7 cellular contexts compared by ENCODE assay signal in genomic region chr20:22734946-22735647, GRCh38.
A peak's percentile ranks its signal among the peaks of the same experiment; 100 is the strongest.
DNase-seq lines count a peak whose midpoint lies in the region; TF ChIP-seq lines count a peak whose summit lies in the region.
"Not testable (repeated sequence)": the region's sequence is repeated elsewhere in the genome, so short reads cannot be mapped to it uniquely, and the experiment has no call there.

No MANE protein-coding gene starts in this region.

- H3K18ac ChIP-seq in mesenchymal stem cell (ENCODE audit: low read depth in 1 of 2, low read length in 2 of 2): not testable (repeated sequence)

- H2BK15ac ChIP-seq in mesenchymal stem cell (ENCODE audit: low read depth, poor library complexity, severe bottlenecking): not testable (repeated sequence)

- DNase-seq in DMS53 (lab: John Stamatoyannopoulos, UW): peak; percentile 67
- peak in 2 of 3 experiments; percentile 3 to 35 for DNase-seq in NCI-H1417 (lab: John Stamatoyannopoulos, UW)
- DNase-seq in RKO (ENCODE audit: low spot score): peak; percentile 20
- peak in 5 of 7 donors; percentile 24 to 59 (median 46) for DNase-seq in adrenal gland
- not testable (repeated sequence) for DNase-seq in fibroblast of villous mesenchyme (ENCODE audit: low read depth)
- DNase-seq in mesenchymal stem cell: peak; percentile 26

- H3K4me3 ChIP-seq in HEK293 (ENCODE audit: low read depth, low read length); adrenal gland; fibroblast of villous mesenchyme (ENCODE audit: low read depth, low read length); mesenchymal stem cell (ENCODE audit: insufficient read depth in 1 of 2, low read depth in 1 of 2, low read length in 2 of 2): not testable (repeated sequence)

- not testable (repeated sequence) for H3K79me1 ChIP-seq in mesenchymal stem cell (replicated peaks; ENCODE audit: low read length, poor library complexity, severe bottlenecking)

- not testable (repeated sequence) for H2AFZ ChIP-seq in mesenchymal stem cell (ENCODE audit: low read depth, low read length)

- H3K23ac ChIP-seq in mesenchymal stem cell (ENCODE audit: low read length in 2 of 2): not testable (repeated sequence)

- H3K9me3 ChIP-seq in HEK293 (ENCODE audit: control insufficient read depth, insufficient read depth, low read depth, low read length); adrenal gland (replicated peaks in 1 of 3); mesenchymal stem cell (ENCODE audit: control insufficient read depth, low read length): not testable (repeated sequence)

- not testable (repeated sequence) for TF ChIP-seq CTCF in HEK293 (tag by site-specific recombination; IDR thresholded peaks at IDR 0.05)
- TF ChIP-seq CTCF in adrenal gland (IDR thresholded peaks at IDR 0.05): peak; percentile 28 to 50 (median 36)
- TF ChIP-seq CTCF in fibroblast of villous mesenchyme (IDR thresholded peaks at IDR 0.05; ENCODE audit: insufficient read depth, low read depth, low read length): peak; percentile 51

- H3K4me2 ChIP-seq in mesenchymal stem cell (ENCODE audit: low read length, poor library complexity, severe bottlenecking): not testable (repeated sequence)

- WGBS in adrenal gland, 4 donors: 72 to 86% (median 80%) methylated on average over 1 to 9 of the region's 9 CpGs
- WGBS in mesenchymal stem cell: 73% methylated on average over 9 of the region's 9 CpGs

- H3K36me3 ChIP-seq in HEK293 (ENCODE audit: control insufficient read depth in 2 of 2, insufficient read depth in 1 of 2, low read length in 2 of 2); adrenal gland (replicated peaks in 1 of 2); mesenchymal stem cell (ENCODE audit: control insufficient read depth in 1 of 2, insufficient read depth in 2 of 2, low read depth in 1 of 2, low read length in 2 of 2): not testable (repeated sequence)

- not testable (repeated sequence) for H4K8ac ChIP-seq in mesenchymal stem cell (ENCODE audit: low read length)

- H2BK12ac ChIP-seq in mesenchymal stem cell (ENCODE audit: low read length in 2 of 2): not testable (repeated sequence)

- H3K27me3 ChIP-seq in adrenal gland; mesenchymal stem cell (ENCODE audit: control insufficient read depth in 1 of 2, insufficient read depth in 1 of 2, low read length in 2 of 2): not testable (repeated sequence)

- H2AK5ac ChIP-seq in mesenchymal stem cell (ENCODE audit: low read length, severe bottlenecking): not testable (repeated sequence)

- not testable (repeated sequence) for H2BK120ac ChIP-seq in mesenchymal stem cell (ENCODE audit: low read depth, low read length)

- H4K91ac ChIP-seq in mesenchymal stem cell (ENCODE audit: low read length): not testable (repeated sequence)

- H3K27ac ChIP-seq in HEK293 (ENCODE audit: extremely low read depth, low read depth, low read length); adrenal gland; mesenchymal stem cell (ENCODE audit: low read length, poor library complexity, severe bottlenecking): not testable (repeated sequence)

- H3K14ac ChIP-seq in mesenchymal stem cell (ENCODE audit: low read length in 2 of 2): not testable (repeated sequence)

- CTCF ChIA-PET in HEK293 (lab: Yijun Ruan, JAX): interaction anchor here (0.6 to 2.7 kb wide), 10 partner anchors 10 to 396 kb away, joined by 3 to 8 read pairs (median 3); no protein-coding TSS in a partner anchor

- H3K4ac ChIP-seq in mesenchymal stem cell (ENCODE audit: low read depth in 1 of 2, low read length in 2 of 2): not testable (repeated sequence)

- POLR2A ChIA-PET in HEK293 (lab: Yijun Ruan, JAX): interaction anchor here (0.6 kb wide), 1 partner anchor 25 kb away, joined by 3 read pairs; no protein-coding TSS in a partner anchor

- TF ChIP-seq POLR2A in adrenal gland (IDR thresholded peaks at IDR 0.05): not testable (repeated sequence)

- intact Hi-C loops in adrenal gland (cut with DNase I): not testable (repeated sequence)

- not testable (repeated sequence) for H3K9ac ChIP-seq in mesenchymal stem cell (ENCODE audit: low read length)

- H2BK5ac ChIP-seq in mesenchymal stem cell (ENCODE audit: low read depth, low read length, poor library complexity, severe bottlenecking): not testable (repeated sequence)

- H3K4me1 ChIP-seq in HEK293 (ENCODE audit: control insufficient read depth, insufficient read depth, low read length); adrenal gland (replicated peaks in 1 of 2); mesenchymal stem cell (ENCODE audit: control insufficient read depth, insufficient read depth, low read depth, low read length): not testable (repeated sequence)

TF ChIP-seq in HEK293, 187 proteins besides CTCF, POLR2A, EP300 and RAD21:
- TF ChIP-seq PRDM10 (tag by site-specific recombination; IDR thresholded peaks at IDR 0.05): peak; percentile 53
